In genomic region chr17:32876414-32877163, GRCh38 we compare ENCODE assay signal across 8 cellular contexts. TPM values are rescaled to one million over a fixed set of nuclear protein-coding genes. Genes with fewer than 3 reads are reported as not detected.
A peak's percentile ranks its signal among the peaks of the same experiment; 100 is the strongest.
DNase-seq lines count a peak whose midpoint lies in the region; ATAC-seq and TF ChIP-seq lines count a peak whose summit lies in the region.

TSS of gene MYO1D (minus strand) at chr17:32877124. CDS start at chr17:32876872, 252 bp downstream.

- TF ChIP-seq CTCF in AG04449 (IDR thresholded peaks at IDR 0.05; ENCODE audit: insufficient read depth, low read length, missing control alignments) (peak; percentile 3), Panc1 (IDR thresholded peaks at IDR 0.05) (no peak), tibial nerve (IDR thresholded peaks at IDR 0.05) (peak in 3 of 5 experiments; percentile 22 to 39 (median 38))

- DNase-seq in AG04449 (ENCODE audit: low read depth, low spot score) (no peak), Panc1 (ENCODE audit: low read depth, low spot score) (no peak), Right ventricle myocardium inferior (ENCODE audit: missing footprints) (peak; percentile 72), posterior cingulate gyrus (peak in 8 of 10 donors; percentile 24 to 92 (median 50)), tibial nerve (ENCODE audit: low spot score in 2 of 2) (peak in 1 of 2 donors; percentile 29)
- peak; percentile 36 for DNase-seq in activated gamma-delta T cell treated with anti-CD3 and anti-CD28 coated beads, Interleukin-2, amount 50 U/mL, for 16 hours (ENCODE audit: low read depth)

- TF ChIP-seq POLR2A in tibial nerve (IDR thresholded peaks at IDR 0.05) = peak; percentile 41 to 82

- H3K27me3 ChIP-seq in Panc1 (ENCODE audit: control insufficient read depth, insufficient read depth, low read length) = peaks cover 20% of the 10 kb centered on the region
- no peaks in the 10 kb centered on the region for H3K27me3 ChIP-seq in tibial nerve

- peak in 1 of 2 donors; percentile 49 for TF ChIP-seq EP300 in tibial nerve (IDR thresholded peaks at IDR 0.05)

- POLR2A ChIA-PET in AG04449 (lab: Yijun Ruan, JAX) = no interaction called here
- POLR2A ChIA-PET in Panc1 (lab: Charles Lee) = interaction anchor here (0.6 kb wide), 2 partner anchors 10 to 213 kb away, joined by 3 to 4 read pairs; no protein-coding TSS in a partner anchor

- H3K4me1 ChIP-seq in Panc1 (ENCODE audit: control insufficient read depth, insufficient read depth, low read length) (peaks cover 3% of the 10 kb centered on the region; the same call in 1 of the 2 replicates), tibial nerve (peaks cover 0 to 27% (median 10%) of the 10 kb centered on the region in 4 donors)

- WGBS in tibial nerve, 2 donors = 1% methylated on average over 10 to 99 of the region's 101 CpGs

- H3K36me3 ChIP-seq in Panc1 (ENCODE audit: control insufficient read depth, insufficient read depth, low read length) (no peaks in the 10 kb centered on the region), tibial nerve (no peaks in the 10 kb centered on the region)

- no peak within 1 kb of the TSS for H3K27ac ChIP-seq in Panc1 (ENCODE audit: low read length)
- H3K27ac ChIP-seq in tibial nerve = peak within 1 kb of the TSS; percentile 66 to 92 (median 90)

- BruUV-seq in Panc1 (replicated peaks; lab: Mats Ljungman, UMichigan) = no TSS peak

- H3K4me3 ChIP-seq in AG04449 (ENCODE audit: low read depth, low read length) (peak within 1 kb of the TSS; percentile 63), Panc1 (ENCODE audit: low read depth in 2 of 2, low read length in 2 of 2) (peak within 1 kb of the TSS; percentile 59 to 67), tibial nerve (peak within 1 kb of the TSS; percentile 63 to 88 (median 72))

- CTCF ChIA-PET in AG04449 (lab: Yijun Ruan, JAX) = interaction anchor here (1.0 to 4.3 kb wide), 39 partner anchors 9 to 385 kb away, joined by 3 to 81 read pairs (median 7); partner anchors contain the start of gene TMEM98
- CTCF ChIA-PET in Panc1 (lab: Charles Lee) = interaction anchor here (0.6 to 2.3 kb wide), 8 partner anchors 11 to 204 kb away, joined by 3 to 16 read pairs (median 3); a partner anchor contains a TSS

- intact Hi-C loops in Panc1 (cut with micrococcal nuclease; ENCODE audit: unreplicated experiment) (loop anchor here (2.0 kb wide), 1 partner anchor 94 kb away; no protein-coding TSS in a partner anchor), Right ventricle myocardium inferior (cut with DNase I) (loop anchor here (1.0 kb wide), 1 partner anchor 93 kb away; no protein-coding TSS in a partner anchor), posterior cingulate gyrus (cut with DNase I) (loop anchor here (1.0 to 5.0 kb wide), 3 partner anchors 51 to 390 kb away; partner anchors contain the start of genes CDK5R1 and TMEM98)

- no peaks in the 10 kb centered on the region for H3K9me3 ChIP-seq in Panc1 (ENCODE audit: control insufficient read depth, insufficient read depth, low read depth, low read length)
- H3K9me3 ChIP-seq in tibial nerve = no peaks in the 10 kb centered on the region

- ATAC-seq in GM18873 (IDR thresholded peaks at IDR 0.05; ENCODE audit: low FRiP score, unreplicated experiment) = peak; percentile 55
- peak; percentile 52 for ATAC-seq in HG03139 (IDR thresholded peaks at IDR 0.05; ENCODE audit: unreplicated experiment)
- peak; percentile 68 for ATAC-seq in Panc1
- ATAC-seq in Right ventricle myocardium inferior = peak; percentile 6

- in situ Hi-C loops in Panc1 (cut with HindIII; ENCODE audit: low pct_unique_long_range_greater_than_20kb, low sequenced_read_pairs) = no loop called here

RNA-seq across cellular contexts. Expression of gene MYO1D, which starts in this region (rescaled TPM):
- total RNA-seq in Panc1 (2021; ENCODE audit: unreplicated experiment) (1.3 TPM), Right ventricle myocardium inferior (4.7 TPM), tibial nerve (10 to 100 TPM; 28.5 to 49.6 (median 42.4) TPM)
- polyA plus RNA-seq in Panc1 (2012; ENCODE audit: insufficient read length) = 0.87 TPM

Comparison
In these comparisons a context has a peak if more than half of its experiments do, and no peak if none do; other contexts are left out.
1. DNase-seq: peak in activated gamma-delta T cell treated with anti-CD3 and anti-CD28 coated beads, Interleukin-2, amount 50 U/mL, for 16 hours (single experiment), Right ventricle myocardium inferior (single experiment) and posterior cingulate gyrus (8 of 10); none in AG04449 (single experiment) and Panc1 (single experiment).
2. ATAC-seq: peak in every context shown above with its lines; median percentile 68 in Panc1; 55 in GM18873; 52 in HG03139; 6 in Right ventricle myocardium inferior.
3. Peak in every context shown above with its lines, with median percentiles within 50 percentile points of each other: H3K4me3 ChIP-seq.